ENCODE assay signal across 1 cellular context in the genomic region with DNA sequence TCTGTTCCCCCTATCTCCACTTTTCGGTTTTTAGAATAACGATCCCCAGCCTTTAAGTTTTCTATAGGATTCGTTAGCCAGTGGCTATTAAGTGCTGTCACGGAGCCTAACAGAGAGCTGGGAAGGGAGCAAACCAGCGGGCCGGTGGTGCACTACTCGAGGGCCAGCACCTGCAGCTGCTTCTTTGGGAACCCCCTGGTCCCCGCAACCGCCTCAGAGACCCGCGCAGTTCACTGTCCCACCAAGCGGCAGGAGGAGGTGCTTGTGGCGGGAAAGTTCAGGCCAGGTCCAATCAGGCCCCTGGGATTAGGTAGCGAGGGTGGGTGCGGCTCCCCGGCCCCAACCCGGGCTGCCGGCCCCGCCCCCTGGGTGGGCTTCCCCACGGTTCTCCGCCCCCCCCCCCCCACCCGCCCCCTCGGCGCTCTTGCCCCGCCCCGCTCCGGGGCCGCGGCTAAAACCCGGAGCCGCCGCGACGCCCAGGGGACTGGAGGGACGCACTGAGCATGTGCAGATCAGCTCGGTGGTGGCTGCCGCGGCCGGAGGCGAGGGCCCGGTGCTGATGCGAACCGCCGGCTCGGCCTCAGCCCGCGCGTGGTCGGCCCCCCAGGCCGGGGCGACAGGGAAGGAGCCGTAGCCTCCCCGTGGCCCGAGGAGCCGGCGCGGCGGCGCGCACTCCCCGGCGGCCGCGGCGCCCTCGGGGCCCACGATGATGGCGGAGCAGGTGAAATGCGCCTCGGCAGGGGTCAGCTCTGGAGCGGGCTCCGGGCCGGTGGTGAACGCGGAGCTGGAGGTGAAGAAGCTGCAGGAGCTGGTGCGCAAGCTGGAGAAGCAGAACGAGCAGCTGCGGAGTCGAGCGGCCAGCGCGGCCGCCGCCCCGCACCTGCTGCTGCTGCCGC.
A peak's percentile ranks its signal among the peaks of the same experiment; 100 is the strongest.
TF ChIP-seq lines count a peak whose summit lies in the region.

A gene (plus strand): TSS at position 480 of the 896 bp plus-strand sequence. CDS start 227 bp downstream, at position 707.

TF ChIP-seq in HepG2, 621 proteins besides CTCF, POLR2A, EP300 and RAD21 (continued from another document and continues in another):
- TF ChIP-seq, protein P1, sequence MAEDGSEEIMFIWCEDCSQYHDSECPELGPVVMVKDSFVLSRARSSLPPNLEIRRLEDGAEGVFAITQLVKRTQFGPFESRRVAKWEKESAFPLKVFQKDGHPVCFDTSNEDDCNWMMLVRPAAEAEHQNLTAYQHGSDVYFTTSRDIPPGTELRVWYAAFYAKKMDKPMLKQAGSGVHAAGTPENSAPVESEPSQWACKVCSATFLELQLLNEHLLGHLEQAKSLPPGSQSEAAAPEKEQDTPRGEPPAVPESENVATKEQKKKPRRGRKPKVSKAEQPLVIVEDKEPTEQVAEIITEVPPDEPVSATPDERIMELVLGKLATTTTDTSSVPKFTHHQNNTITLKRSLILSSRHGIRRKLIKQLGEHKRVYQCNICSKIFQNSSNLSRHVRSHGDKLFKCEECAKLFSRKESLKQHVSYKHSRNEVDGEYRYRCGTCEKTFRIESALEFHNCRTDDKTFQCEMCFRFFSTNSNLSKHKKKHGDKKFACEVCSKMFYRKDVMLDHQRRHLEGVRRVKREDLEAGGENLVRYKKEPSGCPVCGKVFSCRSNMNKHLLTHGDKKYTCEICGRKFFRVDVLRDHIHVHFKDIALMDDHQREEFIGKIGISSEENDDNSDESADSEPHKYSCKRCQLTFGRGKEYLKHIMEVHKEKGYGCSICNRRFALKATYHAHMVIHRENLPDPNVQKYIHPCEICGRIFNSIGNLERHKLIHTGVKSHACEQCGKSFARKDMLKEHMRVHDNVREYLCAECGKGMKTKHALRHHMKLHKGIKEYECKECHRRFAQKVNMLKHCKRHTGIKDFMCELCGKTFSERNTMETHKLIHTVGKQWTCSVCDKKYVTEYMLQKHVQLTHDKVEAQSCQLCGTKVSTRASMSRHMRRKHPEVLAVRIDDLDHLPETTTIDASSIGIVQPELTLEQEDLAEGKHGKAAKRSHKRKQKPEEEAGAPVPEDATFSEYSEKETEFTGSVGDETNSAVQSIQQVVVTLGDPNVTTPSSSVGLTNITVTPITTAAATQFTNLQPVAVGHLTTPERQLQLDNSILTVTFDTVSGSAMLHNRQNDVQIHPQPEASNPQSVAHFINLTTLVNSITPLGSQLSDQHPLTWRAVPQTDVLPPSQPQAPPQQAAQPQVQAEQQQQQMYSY (CRISPR knock-in tag; IDR thresholded peaks at IDR 0.05): peak; percentile 97
- TF ChIP-seq TP53 (CRISPR knock-in tag; conservative IDR thresholded peaks at IDR 0.05) (no peak), MTF2 (CRISPR knock-in tag; IDR thresholded peaks at IDR 0.05; ENCODE audit: borderline replicate concordance) (no peak), SOX6 (IDR thresholded peaks at IDR 0.05) (no peak), SOX6 (CRISPR knock-in tag; IDR thresholded peaks at IDR 0.05) (no peak), SMAD3 (CRISPR knock-in tag; IDR thresholded peaks at IDR 0.05) (no peak), RBAK (CRISPR knock-in tag; IDR thresholded peaks at IDR 0.05) (no peak), ZMAT3 (CRISPR knock-in tag; conservative IDR thresholded peaks at IDR 0.05) (no peak), PPARG (CRISPR knock-in tag; conservative IDR thresholded peaks at IDR 0.05) (no peak), BORCS8-MEF2B (CRISPR knock-in tag; IDR thresholded peaks at IDR 0.05) (no peak), NR2F1 (CRISPR knock-in tag; IDR thresholded peaks at IDR 0.05) (no peak), SIN3A (IDR thresholded peaks at IDR 0.05; ENCODE audit: borderline replicate concordance, low read depth, low read length) (no peak), HNRNPK (IDR thresholded peaks at IDR 0.05; ENCODE audit: low read depth, low read length, poor library complexity, severe bottlenecking) (peak; percentile 12), ZNF205 (CRISPR knock-in tag; IDR thresholded peaks at IDR 0.05) (no peak), NFYB (CRISPR knock-in tag; IDR thresholded peaks at IDR 0.05) (peak; percentile 47; the same call in 1 of the 2 replicates), KLF16 (CRISPR knock-in tag; IDR thresholded peaks at IDR 0.05) (no peak), ZMYM3 (CRISPR knock-in tag; IDR thresholded peaks at IDR 0.05) (no peak), KDM3A (CRISPR knock-in tag; IDR thresholded peaks at IDR 0.05; ENCODE audit: low read depth) (no peak), PCBP2 (optimal IDR thresholded peaks at IDR 0.05; ENCODE audit: low read depth, low read length, poor library complexity, severe bottlenecking) (no peak), ZNF354B (CRISPR knock-in tag; IDR thresholded peaks at IDR 0.05) (no peak), MEF2D (CRISPR knock-in tag; IDR thresholded peaks at IDR 0.05) (no peak), SSRP1 (CRISPR knock-in tag; IDR thresholded peaks at IDR 0.05) (no peak), TARDBP (CRISPR knock-in tag; IDR thresholded peaks at IDR 0.05) (no peak), GPN1 (CRISPR knock-in tag; IDR thresholded peaks at IDR 0.05; ENCODE audit: borderline replicate concordance) (no peak), ZNF430 (CRISPR knock-in tag; IDR thresholded peaks at IDR 0.05) (no peak), MBD4 (IDR thresholded peaks at IDR 0.05; ENCODE audit: borderline replicate concordance, low read length) (no peak)
- TF ChIP-seq, protein P2, sequence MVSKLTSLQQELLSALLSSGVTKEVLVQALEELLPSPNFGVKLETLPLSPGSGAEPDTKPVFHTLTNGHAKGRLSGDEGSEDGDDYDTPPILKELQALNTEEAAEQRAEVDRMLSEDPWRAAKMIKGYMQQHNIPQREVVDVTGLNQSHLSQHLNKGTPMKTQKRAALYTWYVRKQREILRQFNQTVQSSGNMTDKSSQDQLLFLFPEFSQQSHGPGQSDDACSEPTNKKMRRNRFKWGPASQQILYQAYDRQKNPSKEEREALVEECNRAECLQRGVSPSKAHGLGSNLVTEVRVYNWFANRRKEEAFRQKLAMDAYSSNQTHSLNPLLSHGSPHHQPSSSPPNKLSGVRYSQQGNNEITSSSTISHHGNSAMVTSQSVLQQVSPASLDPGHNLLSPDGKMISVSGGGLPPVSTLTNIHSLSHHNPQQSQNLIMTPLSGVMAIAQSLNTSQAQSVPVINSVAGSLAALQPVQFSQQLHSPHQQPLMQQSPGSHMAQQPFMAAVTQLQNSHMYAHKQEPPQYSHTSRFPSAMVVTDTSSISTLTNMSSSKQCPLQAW (CRISPR knock-in tag; IDR thresholded peaks at IDR 0.05): no peak
- TF ChIP-seq, protein P3, sequence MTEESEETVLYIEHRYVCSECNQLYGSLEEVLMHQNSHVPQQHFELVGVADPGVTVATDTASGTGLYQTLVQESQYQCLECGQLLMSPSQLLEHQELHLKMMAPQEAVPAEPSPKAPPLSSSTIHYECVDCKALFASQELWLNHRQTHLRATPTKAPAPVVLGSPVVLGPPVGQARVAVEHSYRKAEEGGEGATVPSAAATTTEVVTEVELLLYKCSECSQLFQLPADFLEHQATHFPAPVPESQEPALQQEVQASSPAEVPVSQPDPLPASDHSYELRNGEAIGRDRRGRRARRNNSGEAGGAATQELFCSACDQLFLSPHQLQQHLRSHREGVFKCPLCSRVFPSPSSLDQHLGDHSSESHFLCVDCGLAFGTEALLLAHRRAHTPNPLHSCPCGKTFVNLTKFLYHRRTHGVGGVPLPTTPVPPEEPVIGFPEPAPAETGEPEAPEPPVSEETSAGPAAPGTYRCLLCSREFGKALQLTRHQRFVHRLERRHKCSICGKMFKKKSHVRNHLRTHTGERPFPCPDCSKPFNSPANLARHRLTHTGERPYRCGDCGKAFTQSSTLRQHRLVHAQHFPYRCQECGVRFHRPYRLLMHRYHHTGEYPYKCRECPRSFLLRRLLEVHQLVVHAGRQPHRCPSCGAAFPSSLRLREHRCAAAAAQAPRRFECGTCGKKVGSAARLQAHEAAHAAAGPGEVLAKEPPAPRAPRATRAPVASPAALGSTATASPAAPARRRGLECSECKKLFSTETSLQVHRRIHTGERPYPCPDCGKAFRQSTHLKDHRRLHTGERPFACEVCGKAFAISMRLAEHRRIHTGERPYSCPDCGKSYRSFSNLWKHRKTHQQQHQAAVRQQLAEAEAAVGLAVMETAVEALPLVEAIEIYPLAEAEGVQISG (CRISPR knock-in tag; IDR thresholded peaks at IDR 0.05): peak; percentile 48
- TF ChIP-seq, protein P4, sequence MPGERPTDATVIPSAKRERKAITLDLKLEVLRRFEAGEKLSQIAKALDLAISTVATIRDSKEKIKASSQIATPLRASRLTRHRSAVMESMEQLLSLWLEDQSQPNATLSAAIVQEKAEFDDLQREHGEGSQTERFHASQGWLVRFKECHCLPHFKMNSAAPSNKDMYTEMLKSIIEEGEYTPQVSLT (CRISPR knock-in tag; IDR thresholded peaks at IDR 0.05; ENCODE audit: borderline replicate concordance, low read depth): no peak
- TF ChIP-seq, protein P5, sequence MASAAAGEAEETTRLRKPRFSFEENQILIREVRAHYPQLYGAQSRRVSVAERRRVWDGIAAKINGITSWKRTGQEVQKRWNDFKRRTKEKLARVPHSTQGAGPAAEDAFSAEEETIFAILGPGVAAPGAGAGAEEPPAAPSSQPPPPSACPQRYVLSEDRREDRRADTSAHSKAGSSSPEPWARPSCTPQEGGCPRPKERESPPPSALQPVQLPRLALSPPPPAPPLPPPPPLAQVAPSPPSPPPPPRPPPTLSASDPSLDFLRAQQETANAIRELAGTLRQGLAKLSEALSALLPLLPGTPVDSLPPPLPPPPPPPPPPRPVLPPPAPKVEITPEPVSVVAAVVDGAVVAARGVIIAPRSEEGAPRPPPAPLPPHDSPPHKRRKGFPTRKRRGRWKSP (CRISPR knock-in tag; IDR thresholded peaks at IDR 0.05): no peak
- TF ChIP-seq, protein P6, sequence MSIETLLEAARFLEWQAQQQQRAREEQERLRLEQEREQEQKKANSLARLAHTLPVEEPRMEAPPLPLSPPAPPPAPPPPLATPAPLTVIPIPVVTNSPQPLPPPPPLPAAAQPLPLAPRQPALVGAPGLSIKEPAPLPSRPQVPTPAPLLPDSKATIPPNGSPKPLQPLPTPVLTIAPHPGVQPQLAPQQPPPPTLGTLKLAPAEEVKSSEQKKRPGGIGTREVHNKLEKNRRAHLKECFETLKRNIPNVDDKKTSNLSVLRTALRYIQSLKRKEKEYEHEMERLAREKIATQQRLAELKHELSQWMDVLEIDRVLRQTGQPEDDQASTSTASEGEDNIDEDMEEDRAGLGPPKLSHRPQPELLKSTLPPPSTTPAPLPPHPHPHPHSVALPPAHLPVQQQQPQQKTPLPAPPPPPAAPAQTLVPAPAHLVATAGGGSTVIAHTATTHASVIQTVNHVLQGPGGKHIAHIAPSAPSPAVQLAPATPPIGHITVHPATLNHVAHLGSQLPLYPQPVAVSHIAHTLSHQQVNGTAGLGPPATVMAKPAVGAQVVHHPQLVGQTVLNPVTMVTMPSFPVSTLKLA (IDR thresholded peaks at IDR 0.05): no peak
- TF ChIP-seq, protein P7, sequence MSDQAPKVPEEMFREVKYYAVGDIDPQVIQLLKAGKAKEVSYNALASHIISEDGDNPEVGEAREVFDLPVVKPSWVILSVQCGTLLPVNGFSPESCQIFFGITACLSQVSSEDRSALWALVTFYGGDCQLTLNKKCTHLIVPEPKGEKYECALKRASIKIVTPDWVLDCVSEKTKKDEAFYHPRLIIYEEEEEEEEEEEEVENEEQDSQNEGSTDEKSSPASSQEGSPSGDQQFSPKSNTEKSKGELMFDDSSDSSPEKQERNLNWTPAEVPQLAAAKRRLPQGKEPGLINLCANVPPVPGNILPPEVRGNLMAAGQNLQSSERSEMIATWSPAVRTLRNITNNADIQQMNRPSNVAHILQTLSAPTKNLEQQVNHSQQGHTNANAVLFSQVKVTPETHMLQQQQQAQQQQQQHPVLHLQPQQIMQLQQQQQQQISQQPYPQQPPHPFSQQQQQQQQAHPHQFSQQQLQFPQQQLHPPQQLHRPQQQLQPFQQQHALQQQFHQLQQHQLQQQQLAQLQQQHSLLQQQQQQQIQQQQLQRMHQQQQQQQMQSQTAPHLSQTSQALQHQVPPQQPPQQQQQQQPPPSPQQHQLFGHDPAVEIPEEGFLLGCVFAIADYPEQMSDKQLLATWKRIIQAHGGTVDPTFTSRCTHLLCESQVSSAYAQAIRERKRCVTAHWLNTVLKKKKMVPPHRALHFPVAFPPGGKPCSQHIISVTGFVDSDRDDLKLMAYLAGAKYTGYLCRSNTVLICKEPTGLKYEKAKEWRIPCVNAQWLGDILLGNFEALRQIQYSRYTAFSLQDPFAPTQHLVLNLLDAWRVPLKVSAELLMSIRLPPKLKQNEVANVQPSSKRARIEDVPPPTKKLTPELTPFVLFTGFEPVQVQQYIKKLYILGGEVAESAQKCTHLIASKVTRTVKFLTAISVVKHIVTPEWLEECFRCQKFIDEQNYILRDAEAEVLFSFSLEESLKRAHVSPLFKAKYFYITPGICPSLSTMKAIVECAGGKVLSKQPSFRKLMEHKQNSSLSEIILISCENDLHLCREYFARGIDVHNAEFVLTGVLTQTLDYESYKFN (CRISPR knock-in tag; conservative IDR thresholded peaks at IDR 0.05): no peak
- TF ChIP-seq, protein P8, sequence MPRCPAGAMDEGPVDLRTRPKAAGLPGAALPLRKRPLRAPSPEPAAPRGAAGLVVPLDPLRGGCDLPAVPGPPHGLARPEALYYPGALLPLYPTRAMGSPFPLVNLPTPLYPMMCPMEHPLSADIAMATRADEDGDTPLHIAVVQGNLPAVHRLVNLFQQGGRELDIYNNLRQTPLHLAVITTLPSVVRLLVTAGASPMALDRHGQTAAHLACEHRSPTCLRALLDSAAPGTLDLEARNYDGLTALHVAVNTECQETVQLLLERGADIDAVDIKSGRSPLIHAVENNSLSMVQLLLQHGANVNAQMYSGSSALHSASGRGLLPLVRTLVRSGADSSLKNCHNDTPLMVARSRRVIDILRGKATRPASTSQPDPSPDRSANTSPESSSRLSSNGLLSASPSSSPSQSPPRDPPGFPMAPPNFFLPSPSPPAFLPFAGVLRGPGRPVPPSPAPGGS (CRISPR knock-in tag; IDR thresholded peaks at IDR 0.05): peak; percentile 45; the same call in 1 of the 2 replicates
- TF ChIP-seq, protein P9, sequence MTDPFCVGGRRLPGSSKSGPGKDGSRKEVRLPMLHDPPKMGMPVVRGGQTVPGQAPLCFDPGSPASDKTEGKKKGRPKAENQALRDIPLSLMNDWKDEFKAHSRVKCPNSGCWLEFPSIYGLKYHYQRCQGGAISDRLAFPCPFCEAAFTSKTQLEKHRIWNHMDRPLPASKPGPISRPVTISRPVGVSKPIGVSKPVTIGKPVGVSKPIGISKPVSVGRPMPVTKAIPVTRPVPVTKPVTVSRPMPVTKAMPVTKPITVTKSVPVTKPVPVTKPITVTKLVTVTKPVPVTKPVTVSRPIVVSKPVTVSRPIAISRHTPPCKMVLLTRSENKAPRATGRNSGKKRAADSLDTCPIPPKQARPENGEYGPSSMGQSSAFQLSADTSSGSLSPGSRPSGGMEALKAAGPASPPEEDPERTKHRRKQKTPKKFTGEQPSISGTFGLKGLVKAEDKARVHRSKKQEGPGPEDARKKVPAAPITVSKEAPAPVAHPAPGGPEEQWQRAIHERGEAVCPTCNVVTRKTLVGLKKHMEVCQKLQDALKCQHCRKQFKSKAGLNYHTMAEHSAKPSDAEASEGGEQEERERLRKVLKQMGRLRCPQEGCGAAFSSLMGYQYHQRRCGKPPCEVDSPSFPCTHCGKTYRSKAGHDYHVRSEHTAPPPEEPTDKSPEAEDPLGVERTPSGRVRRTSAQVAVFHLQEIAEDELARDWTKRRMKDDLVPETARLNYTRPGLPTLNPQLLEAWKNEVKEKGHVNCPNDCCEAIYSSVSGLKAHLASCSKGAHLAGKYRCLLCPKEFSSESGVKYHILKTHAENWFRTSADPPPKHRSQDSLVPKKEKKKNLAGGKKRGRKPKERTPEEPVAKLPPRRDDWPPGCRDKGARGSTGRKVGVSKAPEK (CRISPR knock-in tag; IDR thresholded peaks at IDR 0.05; ENCODE audit: borderline replicate concordance): no peak
